ENCODE assay signal across 21 cellular contexts in genomic region chr20:7264137-7264536, GRCh38.
"Had no signal": no experiment of that assay in that cellular context is flagged by ENCODE, and none has a peak within 500 bp of the region (broad histone marks: within the 10 kb centered on the region; RNA-seq: fewer than 3 reads in every experiment).

No MANE protein-coding gene starts in this region.

- H3K9me3 Mint-ChIP-seq: stimulated activated naive CD8-positive, alpha-beta T cell treated with anti-CD3 and anti-CD28 coated beads, Interleukin-15, Interleukin-2, amounts not matched to agents 100 ng/mL and 50 ng/mL, for 24 hours had no signal

- ATAC-seq: left cardiac atrium; mucosa of descending colon; naive thymus-derived CD8-positive, alpha-beta T cell; stimulated activated effector memory CD8-positive, alpha-beta T cell treated with anti-CD3 and anti-CD28 coated beads, Interleukin-12 subunit alpha, Interleukin-12 subunit beta, amount 100 ng/mL, for 72 hours; upper lobe of right lung had no signal

- H3K4me3 ChIP-seq: dorsolateral prefrontal cortex, hepatocyte, mucosa of descending colon, sigmoid colon, skin epidermis, testis, tibial nerve, upper lobe of right lung, vagina had no signal

- H3K27me3 ChIP-seq: dorsolateral prefrontal cortex, hepatocyte, sigmoid colon, testis, tibial nerve, upper lobe of right lung, vagina had no signal

- H3K4me1 Mint-ChIP-seq: naive thymus-derived CD8-positive, alpha-beta T cell; stimulated activated effector memory CD8-positive, alpha-beta T cell treated with anti-CD3 and anti-CD28 coated beads, Interleukin-12 subunit alpha, Interleukin-12 subunit beta, amount 100 ng/mL, for 72 hours had no signal

- H3K4me1 ChIP-seq: sigmoid colon, testis, tibial nerve, upper lobe of right lung, vagina had no signal

- H2AFZ ChIP-seq: hepatocyte had no signal

- H3K79me2 ChIP-seq: hepatocyte had no signal

- DNase-seq: cortex of kidney; dorsolateral prefrontal cortex; effector CD8-positive, alpha-beta T cell; foreskin melanocyte; head of caudate nucleus; kidney; left cardiac atrium; mucosa of descending colon; naive thymus-derived CD8-positive, alpha-beta T cell; posterior cingulate gyrus; sigmoid colon; stimulated activated CD4-positive, alpha-beta T cell treated with anti-CD3 and anti-CD28 coated beads, Interleukin-2, amount 100 ng/mL, for 48 hours; stimulated activated CD8-positive, alpha-beta memory T cell treated with anti-CD3 and anti-CD28 coated beads, Interleukin-4, amount 100 ng/mL, for 48 hours; testis; upper lobe of right lung had no signal

- H3K4me2 ChIP-seq: hepatocyte had no signal

- H3K27me3 Mint-ChIP-seq: naive thymus-derived CD8-positive, alpha-beta T cell; stimulated activated naive CD8-positive, alpha-beta T cell treated with anti-CD3 and anti-CD28 coated beads, Interleukin-15, Interleukin-2, amounts not matched to agents 100 ng/mL and 50 ng/mL, for 24 hours had no signal

- H3K36me3 Mint-ChIP-seq: naive thymus-derived CD8-positive, alpha-beta T cell; stimulated activated effector memory CD8-positive, alpha-beta T cell treated with anti-CD3 and anti-CD28 coated beads, Interleukin-12 subunit alpha, Interleukin-12 subunit beta, amount 100 ng/mL, for 72 hours had no signal

- H3K9me3 ChIP-seq: mucosa of descending colon, sigmoid colon, testis, tibial nerve, upper lobe of right lung, vagina had no signal

- H3K4me3 Mint-ChIP-seq: naive thymus-derived CD8-positive, alpha-beta T cell; stimulated activated effector memory CD8-positive, alpha-beta T cell treated with anti-CD3 and anti-CD28 coated beads, Interleukin-12 subunit alpha, Interleukin-12 subunit beta, amount 100 ng/mL, for 72 hours; stimulated activated naive CD8-positive, alpha-beta T cell treated with anti-CD3 and anti-CD28 coated beads, Interleukin-15, Interleukin-2, amounts not matched to agents 100 ng/mL and 50 ng/mL, for 24 hours had no signal

- H3K36me3 ChIP-seq: sigmoid colon, tibial nerve, upper lobe of right lung, vagina had no signal

- H3K27ac Mint-ChIP-seq: naive thymus-derived CD8-positive, alpha-beta T cell; stimulated activated effector memory CD8-positive, alpha-beta T cell treated with anti-CD3 and anti-CD28 coated beads, Interleukin-12 subunit alpha, Interleukin-12 subunit beta, amount 100 ng/mL, for 72 hours; stimulated activated naive CD8-positive, alpha-beta T cell treated with anti-CD3 and anti-CD28 coated beads, Interleukin-15, Interleukin-2, amounts not matched to agents 100 ng/mL and 50 ng/mL, for 24 hours had no signal

- H3K27ac ChIP-seq: dorsolateral prefrontal cortex, hepatocyte, sigmoid colon, skin epidermis, testis, tibial nerve, upper lobe of right lung, vagina had no signal
